Comparison of ENCODE assay signal across 11 cellular contexts in genomic region chr6:4906293-4906941, GRCh38.
DNase-seq lines count a peak whose midpoint lies in the region; ATAC-seq and TF ChIP-seq lines count a peak whose summit lies in the region.
"Had no signal": no experiment of that assay in that cellular context is flagged by ENCODE, and none has a peak within 500 bp of the region (broad histone marks: within the 10 kb centered on the region; RNA-seq: fewer than 3 reads in every experiment).

No MANE protein-coding gene starts in this region.

- no peak overlapping the region for H3K27ac ChIP-seq in right atrium auricular region
- H3K27ac ChIP-seq in KOPT-K1 (ENCODE audit: low read depth, low read length, poor library complexity, severe bottlenecking), result peak overlapping the region; percentile 11
- H3K27ac ChIP-seq in heart left ventricle, result peak overlapping the region in 2 of 12 donors; percentile 11 to 40

- 54 to 60% (median 55%) methylated on average over 9 of the region's 9 CpGs for WGBS in heart left ventricle, 4 donors

- H3K27me3 Mint-ChIP-seq in chondrocyte (ENCODE audit: low read depth), result no peaks in the 10 kb centered on the region

- ATAC-seq in Right ventricle myocardium superior (ENCODE audit: poor library complexity), result peak; percentile 62
- peak in 3 of 4 donors; percentile 35 to 51 (median 44) for ATAC-seq in heart left ventricle
- ATAC-seq in HG03135 (IDR thresholded peaks at IDR 0.05; ENCODE audit: unreplicated experiment), result no peak
- ATAC-seq: left lobe of liver had no signal

- H3K4me3 Mint-ChIP-seq in chondrocyte (ENCODE audit: unreplicated experiment), result no peak overlapping the region

- H3K36me3 ChIP-seq in right atrium auricular region, result no peaks in the 10 kb centered on the region
- peaks cover 14% of the 10 kb centered on the region; the same call in 1 of the 2 replicates for H3K36me3 ChIP-seq in KOPT-K1 (ENCODE audit: insufficient read depth, low read length)
- H3K36me3 ChIP-seq in heart left ventricle, result peaks cover 0 to 13% (median 0%) of the 10 kb centered on the region in 9 donors

- H3K4me1 ChIP-seq in right atrium auricular region (peaks cover 0 to 8% of the 10 kb centered on the region in 2 donors), heart left ventricle (peaks cover 0 to 34% (median 12%) of the 10 kb centered on the region in 12 donors)

- DNase-seq in Right ventricle myocardium superior, result no peak
- no peak for DNase-seq in right atrium auricular region (ENCODE audit: low spot score)
- no peak for DNase-seq in heart left ventricle
- no peak for DNase-seq in NOMO-1 treated with DMSO at 0.1 percent for 48 hours (lab: John Stamatoyannopoulos, UW; ENCODE audit: unreplicated experiment)
- DNase-seq in chondrocyte (ENCODE audit: low spot score), result no peak
- no peak for DNase-seq in NCI-H2107 treated with DMSO at 0.1 percent for 48 hours (lab: John Stamatoyannopoulos, UW; ENCODE audit: unreplicated experiment)
- DNase-seq: activated CD4-positive, alpha-beta T cell treated with anti-CD3 and anti-CD28 coated beads for 4 hours; NCI-H526 treated with DMSO at 0.1 percent for 48 hours had no signal

- H3K9me3 Mint-ChIP-seq in chondrocyte (ENCODE audit: low read depth), result no peaks in the 10 kb centered on the region

- TF ChIP-seq CTCF in right atrium auricular region (IDR thresholded peaks at IDR 0.05), result no peak
- no peak for TF ChIP-seq CTCF in heart left ventricle (IDR thresholded peaks at IDR 0.05)
- TF ChIP-seq CTCF in chondrocyte (IDR thresholded peaks at IDR 0.05), result no peak

- H3K36me3 Mint-ChIP-seq in chondrocyte (ENCODE audit: low read depth), result peaks cover 15% of the 10 kb centered on the region

- H3K27ac Mint-ChIP-seq in chondrocyte (ENCODE audit: unreplicated experiment), result no peak overlapping the region

- H3K4me1 Mint-ChIP-seq in chondrocyte (ENCODE audit: low read depth), result peaks cover 23% of the 10 kb centered on the region

- H3K27me3 ChIP-seq in right atrium auricular region (no peaks in the 10 kb centered on the region), heart left ventricle (no peaks in the 10 kb centered on the region)

- TF ChIP-seq POLR2A in heart left ventricle (IDR thresholded peaks at IDR 0.05), result no peak

- intact Hi-C loops in Right ventricle myocardium superior (cut with DNase I), result no loop called here
- intact Hi-C loops in heart left ventricle (cut with DNase I), result no loop called here

- no peaks in the 10 kb centered on the region for H3K9me3 ChIP-seq in right atrium auricular region
- no peaks in the 10 kb centered on the region for H3K9me3 ChIP-seq in KOPT-K1 (ENCODE audit: insufficient read depth, low read length, poor library complexity, severe bottlenecking)
- no peaks in the 10 kb centered on the region for H3K9me3 ChIP-seq in heart left ventricle

- H3K4me3 ChIP-seq in right atrium auricular region (no peak overlapping the region), heart left ventricle (peak overlapping the region in 5 of 12 donors; percentile 1 to 34 (median 12))
